In the genomic region with DNA sequence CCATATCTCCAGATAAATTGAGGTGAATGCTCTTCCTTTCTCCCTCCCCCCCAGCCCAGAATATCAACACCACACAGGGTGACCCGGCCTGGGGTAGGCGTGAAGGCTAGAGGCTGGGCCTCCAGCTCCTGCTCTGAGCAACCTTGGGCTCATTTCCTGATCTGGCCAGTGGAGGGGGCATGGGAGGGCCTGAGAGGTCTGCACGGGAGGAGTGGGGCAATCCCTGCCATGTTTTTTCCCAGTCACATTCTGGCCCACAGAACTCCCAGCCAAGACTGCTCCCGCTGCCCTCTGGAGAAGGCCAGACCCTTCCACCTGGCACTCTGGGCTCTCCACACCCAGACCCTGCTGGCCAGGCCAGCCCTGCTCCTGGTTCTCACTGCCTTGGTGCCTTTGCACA, we compare ENCODE assay signal across 7 cellular contexts. TPM values are rescaled to one million over a fixed set of nuclear protein-coding genes. Genes with fewer than 3 reads are reported as not detected.
DNase-seq lines count a peak whose midpoint lies in the region; ATAC-seq and TF ChIP-seq lines count a peak whose summit lies in the region.
"Had no signal": no experiment of that assay in that cellular context is flagged by ENCODE, and none has a peak within 500 bp of the region (broad histone marks: within the 10 kb centered on the region; RNA-seq: fewer than 3 reads in every experiment).

No MANE protein-coding gene starts in this region.

- POLR2A ChIA-PET in HCT116 (lab: Charles Lee): no interaction called here
- POLR2A ChIA-PET in A673 (lab: Charles Lee; ENCODE audit: low non-redundant PET): no interaction called here

- H3K9me2 ChIP-seq in HCT116 (ENCODE audit: insufficient read depth): no peaks in the 10 kb centered on the region

- no peak overlapping the region for H2AFZ ChIP-seq in HCT116 (ENCODE audit: low read depth, low read length, poor library complexity, severe bottlenecking)

- no peak for TF ChIP-seq POLR2A in HCT116 (IDR thresholded peaks at IDR 0.05; ENCODE audit: borderline replicate concordance, extremely low read depth, insufficient read depth, insufficient read length)
- no peak for TF ChIP-seq POLR2A in spleen (IDR thresholded peaks at IDR 0.05)

- CTCF ChIA-PET in HCT116 (lab: Charles Lee): interaction anchor here (0.7 to 1.0 kb wide), 3 partner anchors 30 to 589 kb away, joined by 3 to 4 read pairs (median 3); no protein-coding TSS in a partner anchor
- CTCF ChIA-PET in A673 (lab: Charles Lee): no interaction called here

- H3K27ac ChIP-seq in HCT116 (ENCODE audit: low read depth, low read length) (no peak overlapping the region; the same call in 1 of the 2 replicates), A673 (ENCODE audit: low read depth, low read length, poor library complexity, severe bottlenecking) (no peak overlapping the region), spleen (no peak overlapping the region)

- H3K4me3 ChIP-seq in HCT116 (replicated peaks in 1 of 2; ENCODE audit: low read depth in 1 of 2, low read length in 2 of 2) (no peak overlapping the region), choroid plexus epithelial cell (ENCODE audit: low read depth, low read length) (no peak overlapping the region), A673 (ENCODE audit: low read depth, low read length, poor library complexity, severe bottlenecking) (no peak overlapping the region), spleen (no peak overlapping the region)

- RAD21 ChIA-PET in HCT116 (lab: Charles Lee; ENCODE audit: low non-redundant PET in 1 of 2, low total read pairs in 2 of 2, uncharacterized antibody in 2 of 2, unreplicated experiment in 2 of 2): no interaction called here

- DNase-seq in 8988T (peak; percentile 58), HCT116 (ENCODE audit: low read depth, low spot score) (no peak), choroid plexus epithelial cell (ENCODE audit: low read depth) (peak; percentile 26), A673 (ENCODE audit: low spot score) (no peak), NK-92 (lab: John Stamatoyannopoulos, UW; ENCODE audit: unreplicated experiment) (no peak), spleen (no peak)
- DNase-seq: NCI-H1930 had no signal

- 51 to 77% (median 62%) methylated on average over 3 to 4 of the region's 4 CpGs for WGBS in spleen, 5 donors

- H3K9ac ChIP-seq in HCT116 (ENCODE audit: low read length): no peak overlapping the region

- no peak overlapping the region for H3K4me2 ChIP-seq in HCT116 (ENCODE audit: low read length)

- H3K79me2 ChIP-seq in HCT116 (ENCODE audit: insufficient read depth, low read length): no peaks in the 10 kb centered on the region

- intact Hi-C loops in HCT116 (cut with micrococcal nuclease): loop anchor here (10.0 kb wide), 2 partner anchors 391 to 561 kb away; no protein-coding TSS in a partner anchor
- intact Hi-C loops in A673 (cut with micrococcal nuclease; ENCODE audit: unreplicated experiment): no loop called here
- intact Hi-C loops in spleen (cut with DNase I; ENCODE audit: low total_unique reads): no loop called here

- H3K9me3 ChIP-seq in HCT116 (ENCODE audit: control insufficient read depth in 1 of 2, insufficient read depth in 1 of 2, low read depth in 1 of 2, low read length in 2 of 2) (no peaks in the 10 kb centered on the region), A673 (ENCODE audit: low read depth, low read length, poor library complexity, severe bottlenecking) (no peaks in the 10 kb centered on the region), spleen (no peaks in the 10 kb centered on the region)

- TF ChIP-seq CTCF in HCT116 (IDR thresholded peaks at IDR 0.05 in 2 of 3, conservative IDR thresholded peaks at IDR 0.05 in 1 of 3; ENCODE audit: borderline replicate concordance in 1 of 3, insufficient read depth in 1 of 3, low read depth in 2 of 3, low read length in 2 of 3): peak in 2 of 3 experiments; percentile 44 to 64; a peak in 4 of 6 replicates
- peak; percentile 56 for TF ChIP-seq CTCF in choroid plexus epithelial cell (conservative IDR thresholded peaks at IDR 0.05; ENCODE audit: low read depth, low read length)
- no peak for TF ChIP-seq CTCF in A673 (conservative IDR thresholded peaks at IDR 0.05; ENCODE audit: low read depth, low read length)
- TF ChIP-seq CTCF in spleen (IDR thresholded peaks at IDR 0.05 in 8 of 11, conservative IDR thresholded peaks at IDR 0.05 in 3 of 11): no peak

- no peaks in the 10 kb centered on the region for H3K27me3 ChIP-seq in HCT116 (ENCODE audit: insufficient read depth, low read length)
- H3K27me3 ChIP-seq in A673 (replicated peaks; ENCODE audit: insufficient read depth, low read depth, low read length, poor library complexity): no peaks in the 10 kb centered on the region
- H3K27me3 ChIP-seq in spleen (replicated peaks in 1 of 7): no peaks in the 10 kb centered on the region

- TF ChIP-seq RAD21 in HCT116 (IDR thresholded peaks at IDR 0.05; ENCODE audit: low read depth): no peak

- BruUV-seq in HCT116 (replicated peaks; lab: Mats Ljungman, UMichigan) (no TSS peak), A673 (replicated peaks; lab: Mats Ljungman, UMichigan) (no TSS peak)

- H4K20me1 ChIP-seq in HCT116 (ENCODE audit: insufficient read depth): no peaks in the 10 kb centered on the region

- ATAC-seq in HCT116: peak; percentile 88

- H3K36me3 ChIP-seq in HCT116 (ENCODE audit: control insufficient read depth in 1 of 2, insufficient read depth in 2 of 2, low read length in 2 of 2): no peaks in the 10 kb centered on the region
- H3K36me3 ChIP-seq in A673 (ENCODE audit: insufficient read depth, low read length, poor library complexity, severe bottlenecking): no peaks in the 10 kb centered on the region
- H3K36me3 ChIP-seq in spleen: no peaks in the 10 kb centered on the region

- H3K4me1 ChIP-seq in HCT116 (ENCODE audit: control insufficient read depth in 1 of 2, insufficient read depth in 2 of 2, low read length in 2 of 2): peaks cover 0 to 6% of the 10 kb centered on the region in 2 experiments; a peak in 3 of 4 replicates
- H3K4me1 ChIP-seq in A673 (ENCODE audit: insufficient read depth, low read length, poor library complexity, severe bottlenecking): peaks cover 11% of the 10 kb centered on the region
- peaks cover 0 to 19% (median 12%) of the 10 kb centered on the region in 6 donors for H3K4me1 ChIP-seq in spleen

TF ChIP-seq in HCT116, 20 proteins besides CTCF, POLR2A, EP300 and RAD21 (continues in another document):
- no peak for TF ChIP-seq SRF (IDR thresholded peaks at IDR 0.05; ENCODE audit: low read depth)
- TF ChIP-seq, protein P1, sequence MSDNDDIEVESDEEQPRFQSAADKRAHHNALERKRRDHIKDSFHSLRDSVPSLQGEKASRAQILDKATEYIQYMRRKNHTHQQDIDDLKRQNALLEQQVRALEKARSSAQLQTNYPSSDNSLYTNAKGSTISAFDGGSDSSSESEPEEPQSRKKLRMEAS (IDR thresholded peaks at IDR 0.05): no peak
- no peak for TF ChIP-seq ELF1 (IDR thresholded peaks at IDR 0.05; ENCODE audit: borderline replicate concordance, low read depth)
- no peak for TF ChIP-seq SP1 (IDR thresholded peaks at IDR 0.05; ENCODE audit: low read depth)
- TF ChIP-seq CEBPB (IDR thresholded peaks at IDR 0.05; ENCODE audit: low read depth): no peak
- no peak for TF ChIP-seq YY1 (IDR thresholded peaks at IDR 0.05; ENCODE audit: extremely low read depth, insufficient replicate concordance, low read depth, low read length)
- no peak for TF ChIP-seq FOSL1 (IDR thresholded peaks at IDR 0.05; ENCODE audit: low read depth)
- TF ChIP-seq EZH2 (IDR thresholded peaks at IDR 0.05): no peak
- TF ChIP-seq ZNF274 (IDR thresholded peaks at IDR 0.05; ENCODE audit: low read depth, low read length): no peak
- no peak for TF ChIP-seq ZFX (IDR thresholded peaks at IDR 0.05)
- TF ChIP-seq CBX3 (IDR thresholded peaks at IDR 0.05; ENCODE audit: low read depth): no peak

RNA-seq across cellular contexts. Expression of a gene that starts 3.9 kb away (rescaled TPM):
- not detected for total RNA-seq in HCT116 (2021; ENCODE audit: unreplicated experiment)
- not detected in 2 replicates for polyA plus RNA-seq in HCT116 (2012)
- not detected in 2 replicates for total RNA-seq in A673 (2021)
- total RNA-seq in spleen: under 1 TPM in 1 of 7 donors, not detected in 6; 0.28 TPM
- polyA plus RNA-seq in spleen: under 1 TPM in 1 of 3 donors, not detected in 2; 0.26 TPM

RNA-seq across cellular contexts. Expression of a gene that starts 30.7 kb away (rescaled TPM):
- total RNA-seq in HCT116 (2021; ENCODE audit: unreplicated experiment): 32.9 TPM
- polyA plus RNA-seq in HCT116 (2012): 23.8 and 28.6 TPM in 2 replicates
- total RNA-seq in A673 (2021): 57.8 and 64.9 TPM in 2 replicates
- total RNA-seq in spleen: 10 to 100 TPM; 38.4 to 55.8 (median 41.5) TPM
- polyA plus RNA-seq in spleen: 10 to 100 TPM; 35.1 to 51.6 (median 47.3) TPM

RNA-seq across cellular contexts. Expression of a gene that starts 30.9 kb away (rescaled TPM):
- total RNA-seq in HCT116 (2021; ENCODE audit: unreplicated experiment) (5.8 TPM), A673 (2021) (13.1 and 14.7 TPM in 2 replicates), spleen (1 to 10 TPM; 3.1 to 9.8 (median 5.1) TPM)
- 1.2 and 1.8 TPM in 2 replicates for polyA plus RNA-seq in HCT116 (2012)
- 1 to 10 TPM; 1.5 to 3.4 (median 3.4) TPM for polyA plus RNA-seq in spleen

RNA-seq across cellular contexts. Expression of a gene that starts 48.6 kb away (rescaled TPM):
- total RNA-seq in HCT116 (2021; ENCODE audit: unreplicated experiment) (0.34 TPM), A673 (2021) (1.2 and 1.7 TPM in 2 replicates), spleen (1 to 10 TPM in 1 of 7 donors, under 1 TPM in 5, not detected in 1; 0.23 to 1.6 (median 0.27) TPM)
- polyA plus RNA-seq in HCT116 (2012): 0.23 and 0.35 TPM in 2 replicates
- under 1 TPM; 0.03 to 0.09 (median 0.06) TPM for polyA plus RNA-seq in spleen

RNA-seq across cellular contexts. Expression of a gene that starts 53.9 kb away (rescaled TPM):
- total RNA-seq in HCT116 (2021; ENCODE audit: unreplicated experiment): 1,009 TPM
- 986 and 1,086 TPM in 2 replicates for polyA plus RNA-seq in HCT116 (2012)
- 1,480 and 1,576 TPM in 2 replicates for total RNA-seq in A673 (2021)
- total RNA-seq in spleen: 100 to 1,000 TPM; 361 to 451 (median 396) TPM
- 100 to 1,000 TPM; 479 to 684 (median 620) TPM for polyA plus RNA-seq in spleen

Comparison
In these comparisons a context has a peak if more than half of its experiments do, and no peak if none do; other contexts are left out.
1. DNase-seq: peak in 8988T (single experiment) and choroid plexus epithelial cell (single experiment); none in HCT116 (single experiment), A673 (single experiment), NK-92 (single experiment) and spleen (single experiment).
2. CTCF ChIP-seq: peak in HCT116 (2 of 3) and choroid plexus epithelial cell (single experiment); none in A673 (single experiment) and spleen (0 of 11).